In genomic region chr15:78103406-78104118, GRCh38 we compare ENCODE assay signal across 1 cellular context.
TF ChIP-seq lines count a peak whose summit lies in the region.

No MANE protein-coding gene starts in this region.

TF ChIP-seq in WTC11, 78 proteins besides CTCF, POLR2A, EP300 and RAD21 (continued from another document):
- TF ChIP-seq ZBTB21 (CRISPR knock-in tag; IDR thresholded peaks at IDR 0.05; ENCODE audit: borderline replicate concordance) (no peak), ETV6 (CRISPR knock-in tag; IDR thresholded peaks at IDR 0.05) (no peak)
